In the genomic region with DNA sequence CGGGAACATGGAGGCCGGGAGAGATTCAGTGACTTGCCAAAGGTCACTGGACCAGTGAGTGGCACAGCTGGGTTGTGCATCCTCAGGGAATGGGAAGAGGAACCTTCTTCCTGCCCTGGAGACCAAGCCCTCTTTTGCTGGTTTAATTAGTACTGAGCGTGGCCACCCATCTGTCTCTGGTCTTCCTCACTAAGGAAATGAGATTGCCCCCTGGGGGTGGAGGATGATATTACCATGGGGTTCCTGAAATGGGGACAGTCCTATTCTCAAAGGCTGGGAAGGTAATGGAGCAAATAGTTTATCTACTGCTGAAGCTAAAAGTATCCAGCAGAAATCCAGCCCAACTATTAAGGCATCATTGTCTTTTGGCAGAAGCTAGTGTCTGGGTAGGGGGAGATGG, we compare ENCODE assay signal across 10 cellular contexts.
A peak's percentile ranks its signal among the peaks of the same experiment; 100 is the strongest.
DNase-seq lines count a peak whose midpoint lies in the region; TF ChIP-seq lines count a peak whose summit lies in the region.
"Had no signal": no experiment of that assay in that cellular context is flagged by ENCODE, and none has a peak within 500 bp of the region (broad histone marks: within the 10 kb centered on the region; RNA-seq: fewer than 3 reads in every experiment).

No MANE protein-coding gene starts in this region.

- no peak overlapping the region for H3K4me3 Mint-ChIP-seq in endothelial cell (ENCODE audit: unreplicated experiment)
- H3K4me3 Mint-ChIP-seq: CD4-positive, alpha-beta memory T cell had no signal

- WGBS in smooth muscle cell (ENCODE audit: low lambda C conversion rate): 92% methylated on average over 3 of the region's 3 CpGs
- 86% methylated on average over 3 of the region's 3 CpGs for WGBS in suprapubic skin

- H3K27ac ChIP-seq in smooth muscle cell (ENCODE audit: low read depth): no peak overlapping the region
- no peak overlapping the region for H3K27ac ChIP-seq in suprapubic skin
- H3K27ac ChIP-seq: SK-N-MC had no signal

- TF ChIP-seq CTCF in endothelial cell (IDR thresholded peaks at IDR 0.05; ENCODE audit: unreplicated experiment): peak; percentile 82
- peak; percentile 50 for TF ChIP-seq CTCF in smooth muscle cell (IDR thresholded peaks at IDR 0.05; ENCODE audit: borderline replicate concordance, insufficient read depth, poor library complexity, severe bottlenecking)
- peak in 1 of 2 donors; percentile 37 for TF ChIP-seq CTCF in suprapubic skin (IDR thresholded peaks at IDR 0.05)

- no peaks in the 10 kb centered on the region for H3K27me3 Mint-ChIP-seq in endothelial cell (ENCODE audit: unreplicated experiment)

- H3K79me2 ChIP-seq in smooth muscle cell (ENCODE audit: low read depth): no peaks in the 10 kb centered on the region

- H3K27me3 ChIP-seq in MG63: no peaks in the 10 kb centered on the region; the same call in 1 of the 2 replicates
- H3K27me3 ChIP-seq in smooth muscle cell (ENCODE audit: low read depth): no peaks in the 10 kb centered on the region
- no peaks in the 10 kb centered on the region for H3K27me3 ChIP-seq in suprapubic skin

- H3K9ac ChIP-seq in smooth muscle cell (ENCODE audit: low read depth): no peak overlapping the region

- no peak for TF ChIP-seq EP300 in suprapubic skin (IDR thresholded peaks at IDR 0.05)

- H3K4me3 ChIP-seq in MG63: no peak overlapping the region
- no peak overlapping the region for H3K4me3 ChIP-seq in smooth muscle cell
- no peak overlapping the region for H3K4me3 ChIP-seq in suprapubic skin
- H3K4me3 ChIP-seq: SK-N-MC had no signal

- DNase-seq in NCI-H2227 (lab: John Stamatoyannopoulos, UW; ENCODE audit: unreplicated experiment): peak; percentile 35
- DNase-seq in NCI-H2227 treated with DMSO at 0.1 percent for 48 hours (lab: John Stamatoyannopoulos, UW): no peak
- peak; percentile 14 for DNase-seq in MG63
- peak; percentile 64 for DNase-seq in endothelial cell (ENCODE audit: low spot score)
- no peak for DNase-seq in smooth muscle cell (lab: John Stamatoyannopoulos, UW; ENCODE audit: unreplicated experiment)
- DNase-seq in suprapubic skin (ENCODE audit: low spot score in 2 of 2): no peak
- DNase-seq in EL: no peak
- DNase-seq in midbrain (lab: John Stamatoyannopoulos, UW): no peak
- DNase-seq: CD4-positive, alpha-beta memory T cell had no signal

- H3K36me3 Mint-ChIP-seq in endothelial cell (ENCODE audit: low read depth, unreplicated experiment): no peaks in the 10 kb centered on the region
- H3K36me3 Mint-ChIP-seq: CD4-positive, alpha-beta memory T cell had no signal

- no peak for TF ChIP-seq POLR2A in suprapubic skin (IDR thresholded peaks at IDR 0.05)

- H3K4me1 ChIP-seq in smooth muscle cell (ENCODE audit: low read depth): peaks cover 14% of the 10 kb centered on the region
- no peaks in the 10 kb centered on the region for H3K4me1 ChIP-seq in suprapubic skin

- H3K9me3 ChIP-seq in MG63: no peaks in the 10 kb centered on the region
- no peaks in the 10 kb centered on the region for H3K9me3 ChIP-seq in smooth muscle cell (replicated peaks; ENCODE audit: low read depth)
- H3K9me3 ChIP-seq in suprapubic skin: no peaks in the 10 kb centered on the region

- no peaks in the 10 kb centered on the region for H4K20me1 ChIP-seq in smooth muscle cell (ENCODE audit: low read depth)

- H3K9me3 Mint-ChIP-seq in endothelial cell (ENCODE audit: unreplicated experiment): no peaks in the 10 kb centered on the region

- H3K4me1 Mint-ChIP-seq in endothelial cell (ENCODE audit: unreplicated experiment): no peaks in the 10 kb centered on the region
- H3K4me1 Mint-ChIP-seq: CD4-positive, alpha-beta memory T cell had no signal

- H3K4me2 ChIP-seq in smooth muscle cell: no peak overlapping the region

- H3K36me3 ChIP-seq in MG63 (no peaks in the 10 kb centered on the region), smooth muscle cell (ENCODE audit: low read depth) (no peaks in the 10 kb centered on the region), suprapubic skin (no peaks in the 10 kb centered on the region)

- peaks cover 1% of the 10 kb centered on the region for H3F3A ChIP-seq in smooth muscle cell (ENCODE audit: low read depth)

- H2AFZ ChIP-seq in smooth muscle cell (ENCODE audit: low read depth): no peak overlapping the region

- no peak overlapping the region for H3K27ac Mint-ChIP-seq in endothelial cell (ENCODE audit: unreplicated experiment)
- H3K27ac Mint-ChIP-seq: CD4-positive, alpha-beta memory T cell had no signal

Comparison
In these comparisons a context has a peak if more than half of its experiments do, and no peak if none do; other contexts are left out.
1. DNase-seq: peak in NCI-H2227 (single experiment), MG63 (single experiment) and endothelial cell (single experiment); none in NCI-H2227 treated with DMSO at 0.1 percent for 48 hours (single experiment), smooth muscle cell (single experiment), suprapubic skin (0 of 2), EL (single experiment) and midbrain (single experiment).